12 cellular contexts compared by ENCODE assay signal in the genomic region with DNA sequence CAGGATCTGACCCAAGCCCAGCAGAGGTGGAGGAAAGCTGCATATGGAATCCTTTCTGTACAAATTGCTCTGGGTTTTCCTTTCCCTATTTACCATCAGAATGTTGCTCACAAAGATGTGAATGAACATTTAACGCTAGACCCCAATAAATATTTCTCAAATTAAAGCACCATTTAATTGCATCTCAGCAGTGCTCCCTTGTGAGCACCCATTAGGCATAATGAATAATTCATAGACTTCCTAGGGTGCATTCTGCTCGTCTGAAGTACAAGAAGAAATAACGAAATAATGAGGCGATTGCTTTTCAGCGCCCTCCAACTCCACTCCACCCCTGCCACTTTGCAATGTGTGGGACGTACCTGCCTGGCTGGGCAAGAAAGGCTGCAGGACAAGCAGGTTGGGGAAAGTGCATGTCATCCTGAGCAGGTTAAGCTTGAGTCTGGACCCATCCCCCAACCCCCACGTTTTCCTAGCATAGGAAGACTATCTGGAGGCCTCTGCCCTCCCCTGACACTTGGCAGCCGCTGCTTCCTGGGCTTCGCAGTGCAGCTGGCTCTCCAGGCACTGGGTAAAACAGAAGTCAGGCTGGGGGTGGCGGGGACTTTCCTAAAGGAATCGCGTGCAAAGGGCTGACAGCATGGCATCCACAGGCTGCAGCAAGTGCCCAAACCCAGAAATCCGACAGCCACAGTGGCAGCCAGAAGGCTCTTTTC.
DNase-seq lines count a peak whose midpoint lies in the region; ATAC-seq and TF ChIP-seq lines count a peak whose summit lies in the region.
"Had no signal": no experiment of that assay in that cellular context is flagged by ENCODE, and none has a peak within 500 bp of the region (broad histone marks: within the 10 kb centered on the region; RNA-seq: fewer than 3 reads in every experiment).

No MANE protein-coding gene starts in this region.

- H3K27me3 ChIP-seq in mesenchymal stem cell (ENCODE audit: control insufficient read depth in 1 of 2, insufficient read depth in 1 of 2, low read length in 2 of 2) (no peaks in the 10 kb centered on the region), Caco-2 (replicated peaks; ENCODE audit: control insufficient read depth, insufficient read depth, low read length) (no peaks in the 10 kb centered on the region)
- H3K27me3 ChIP-seq: ascending aorta had no signal

- no peak overlapping the region for H3K23ac ChIP-seq in mesenchymal stem cell (ENCODE audit: low read length in 2 of 2)

- CTCF ChIA-PET in Caco-2 (lab: Charles Lee): no interaction called here

- H3K27me3 Mint-ChIP-seq in endothelial cell (ENCODE audit: unreplicated experiment): no peaks in the 10 kb centered on the region
- no peaks in the 10 kb centered on the region for H3K27me3 Mint-ChIP-seq in Caco-2 (ENCODE audit: insufficient read depth, unreplicated experiment)
- H3K27me3 Mint-ChIP-seq in activated T-helper 17 cell treated with anti-CD3 and anti-CD28 coated beads, Interleukin-2, amount 50 U/mL, for 72 hours: peaks cover 7% of the 10 kb centered on the region

- H3K9ac ChIP-seq in ES-I3 (ENCODE audit: low read depth, low read length) (peak overlapping the region; percentile 5), mesenchymal stem cell (ENCODE audit: low read length) (no peak overlapping the region)

- H3K14ac ChIP-seq in mesenchymal stem cell (ENCODE audit: low read length in 2 of 2): no peak overlapping the region

- no peak for ATAC-seq in HG02938 (IDR thresholded peaks at IDR 0.05; ENCODE audit: unreplicated experiment)
- ATAC-seq in activated T-helper 17 cell treated with anti-CD3 and anti-CD28 coated beads, Interleukin-2, amount 50 U/mL, for 72 hours (replicated peaks): no peak
- ATAC-seq: GM12878 had no signal

- peaks cover 36% of the 10 kb centered on the region for H3K4me1 Mint-ChIP-seq in endothelial cell (ENCODE audit: unreplicated experiment)
- H3K4me1 Mint-ChIP-seq in Caco-2 (ENCODE audit: low read depth, unreplicated experiment): peaks cover 7% of the 10 kb centered on the region
- H3K4me1 Mint-ChIP-seq in activated T-helper 17 cell treated with anti-CD3 and anti-CD28 coated beads, Interleukin-2, amount 50 U/mL, for 72 hours: no peaks in the 10 kb centered on the region

- H3K18ac ChIP-seq in mesenchymal stem cell (ENCODE audit: low read depth in 1 of 2, low read length in 2 of 2): no peak overlapping the region

- no peaks in the 10 kb centered on the region for H3K79me1 ChIP-seq in mesenchymal stem cell (replicated peaks; ENCODE audit: low read length, poor library complexity, severe bottlenecking)

- no peak overlapping the region for H3K27ac ChIP-seq in mesenchymal stem cell (ENCODE audit: low read length, poor library complexity, severe bottlenecking)
- H3K27ac ChIP-seq in coronary artery: no peak overlapping the region
- H3K27ac ChIP-seq: ascending aorta had no signal

- BruUV-seq in Caco-2 (replicated peaks; lab: Mats Ljungman, UMichigan): no TSS peak

- DNase-seq in NCI-H2171 (lab: John Stamatoyannopoulos, UW) (peak; percentile 12), endothelial cell (ENCODE audit: low spot score) (peak; percentile 7), mesenchymal stem cell (peak; percentile 40), Caco-2 (no peak), coronary artery (ENCODE audit: low spot score) (no peak)
- DNase-seq: CD4-positive, CD25-positive, alpha-beta regulatory T cell; Karpas-422 had no signal

- no peak overlapping the region for H3K4ac ChIP-seq in mesenchymal stem cell (ENCODE audit: low read depth in 1 of 2, low read length in 2 of 2)

- no peaks in the 10 kb centered on the region for H3K9me3 Mint-ChIP-seq in endothelial cell (ENCODE audit: unreplicated experiment)
- H3K9me3 Mint-ChIP-seq in Caco-2 (ENCODE audit: unreplicated experiment): peaks cover under 1% of the 10 kb centered on the region
- H3K9me3 Mint-ChIP-seq in activated T-helper 17 cell treated with anti-CD3 and anti-CD28 coated beads, Interleukin-2, amount 50 U/mL, for 72 hours: no peaks in the 10 kb centered on the region
- H3K9me3 Mint-ChIP-seq: CD4-positive, CD25-positive, alpha-beta regulatory T cell had no signal

- peak overlapping the region; percentile 63 for H3K4me2 ChIP-seq in mesenchymal stem cell (ENCODE audit: low read length, poor library complexity, severe bottlenecking)

- no peak overlapping the region for H2BK5ac ChIP-seq in mesenchymal stem cell (ENCODE audit: low read depth, low read length, poor library complexity, severe bottlenecking)

- WGBS in mesenchymal stem cell: 63% methylated on average over 13 of the region's 13 CpGs

- no peaks in the 10 kb centered on the region for H3K36me3 Mint-ChIP-seq in endothelial cell (ENCODE audit: low read depth, unreplicated experiment)
- no peaks in the 10 kb centered on the region for H3K36me3 Mint-ChIP-seq in Caco-2 (ENCODE audit: insufficient read depth, unreplicated experiment)
- H3K36me3 Mint-ChIP-seq in activated T-helper 17 cell treated with anti-CD3 and anti-CD28 coated beads, Interleukin-2, amount 50 U/mL, for 72 hours (ENCODE audit: low read depth): no peaks in the 10 kb centered on the region
- H3K36me3 Mint-ChIP-seq: CD4-positive, CD25-positive, alpha-beta regulatory T cell had no signal

- no peak overlapping the region for H3K4me3 Mint-ChIP-seq in endothelial cell (ENCODE audit: unreplicated experiment)
- no peak overlapping the region for H3K4me3 Mint-ChIP-seq in Caco-2 (ENCODE audit: unreplicated experiment)
- no peak overlapping the region for H3K4me3 Mint-ChIP-seq in activated T-helper 17 cell treated with anti-CD3 and anti-CD28 coated beads, Interleukin-2, amount 50 U/mL, for 72 hours
- H3K4me3 Mint-ChIP-seq: CD4-positive, CD25-positive, alpha-beta regulatory T cell had no signal

- intact Hi-C loops in Caco-2 (cut with micrococcal nuclease; ENCODE audit: unreplicated experiment): no loop called here

- H3K4me3 ChIP-seq in mesenchymal stem cell (ENCODE audit: insufficient read depth in 1 of 2, low read depth in 1 of 2, low read length in 2 of 2) (no peak overlapping the region), Caco-2 (ENCODE audit: low read depth, low read length) (no peak overlapping the region), coronary artery (no peak overlapping the region)
- H3K4me3 ChIP-seq: ascending aorta, GM12878 had no signal

- H2BK15ac ChIP-seq in mesenchymal stem cell (ENCODE audit: low read depth, poor library complexity, severe bottlenecking): no peak overlapping the region

- POLR2A ChIA-PET in Caco-2 (lab: Charles Lee): no interaction called here

- H4K91ac ChIP-seq in mesenchymal stem cell (ENCODE audit: low read length): no peak overlapping the region

- H2AFZ ChIP-seq in mesenchymal stem cell (ENCODE audit: low read depth, low read length): no peak overlapping the region

- H4K8ac ChIP-seq in mesenchymal stem cell (ENCODE audit: low read length): no peak overlapping the region

- H3K4me1 ChIP-seq in ES-I3 (ENCODE audit: insufficient read depth, low read length): peaks cover 34% of the 10 kb centered on the region
- H3K4me1 ChIP-seq in mesenchymal stem cell (ENCODE audit: control insufficient read depth, insufficient read depth, low read depth, low read length): peaks cover 8% of the 10 kb centered on the region
- H3K4me1 ChIP-seq in Caco-2: no peaks in the 10 kb centered on the region
- H3K4me1 ChIP-seq: ascending aorta had no signal

- TF ChIP-seq CTCF in endothelial cell (IDR thresholded peaks at IDR 0.05; ENCODE audit: unreplicated experiment) (no peak), Caco-2 (IDR thresholded peaks at IDR 0.05; ENCODE audit: insufficient read depth in 1 of 2, low read depth in 1 of 2, low read length in 1 of 2, severe bottlenecking in 1 of 2, unreplicated experiment in 1 of 2) (no peak), coronary artery (IDR thresholded peaks at IDR 0.05) (no peak)

- H3K27ac Mint-ChIP-seq in endothelial cell (ENCODE audit: unreplicated experiment) (no peak overlapping the region), Caco-2 (ENCODE audit: unreplicated experiment) (no peak overlapping the region)
- no peak overlapping the region for H3K27ac Mint-ChIP-seq in activated T-helper 17 cell treated with anti-CD3 and anti-CD28 coated beads, Interleukin-2, amount 50 U/mL, for 72 hours
- H3K27ac Mint-ChIP-seq: CD4-positive, CD25-positive, alpha-beta regulatory T cell had no signal

- peak overlapping the region in 1 of 2 experiments; percentile 84 for H2BK12ac ChIP-seq in mesenchymal stem cell (ENCODE audit: low read length in 2 of 2)

- H3K36me3 ChIP-seq in ES-I3 (ENCODE audit: insufficient read depth, low read length): no peaks in the 10 kb centered on the region
- no peaks in the 10 kb centered on the region for H3K36me3 ChIP-seq in mesenchymal stem cell (ENCODE audit: control insufficient read depth in 1 of 2, insufficient read depth in 2 of 2, low read depth in 1 of 2, low read length in 2 of 2)
- no peaks in the 10 kb centered on the region for H3K36me3 ChIP-seq in Caco-2 (ENCODE audit: control insufficient read depth, insufficient read depth, low read length)
- H3K36me3 ChIP-seq: ascending aorta had no signal

- no peak overlapping the region for H2AK5ac ChIP-seq in mesenchymal stem cell (ENCODE audit: low read length, severe bottlenecking)

- H2BK120ac ChIP-seq in mesenchymal stem cell (ENCODE audit: low read depth, low read length): no peak overlapping the region

- no peaks in the 10 kb centered on the region for H3K9me3 ChIP-seq in ES-I3 (ENCODE audit: control insufficient read depth, insufficient read depth, low read length)
- H3K9me3 ChIP-seq in mesenchymal stem cell (ENCODE audit: control insufficient read depth, low read length): no peaks in the 10 kb centered on the region
- no peaks in the 10 kb centered on the region for H3K9me3 ChIP-seq in Caco-2
- H3K9me3 ChIP-seq: ascending aorta had no signal

Comparison
In these comparisons a context has a peak if more than half of its experiments do, and no peak if none do; other contexts are left out.
1. DNase-seq: peak in NCI-H2171 (single experiment), endothelial cell (single experiment) and mesenchymal stem cell (single experiment); none in Caco-2 (0 of 2) and coronary artery (single experiment).